In the genomic region with DNA sequence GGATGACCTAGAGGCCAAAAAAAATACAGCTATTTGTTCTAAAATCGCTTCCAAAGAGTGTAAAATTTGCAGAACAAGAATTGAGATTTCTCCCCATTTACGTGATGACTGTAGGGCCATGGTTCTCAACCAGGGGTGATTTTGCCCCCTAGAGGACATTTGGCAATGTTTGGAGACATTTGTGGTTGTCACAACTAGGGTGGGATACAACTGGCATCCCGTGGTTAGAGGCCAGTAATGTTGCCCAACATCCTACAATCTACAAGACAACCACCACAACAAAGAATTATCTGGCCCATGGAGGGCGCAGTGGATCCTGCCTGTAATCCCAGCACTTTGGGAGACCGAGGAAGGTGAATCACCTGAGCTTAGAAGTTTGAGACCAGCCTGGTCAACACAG, we compare ENCODE assay signal across 12 cellular contexts. TPM values are rescaled to one million over a fixed set of nuclear protein-coding genes. Genes with fewer than 3 reads are reported as not detected.
DNase-seq lines count a peak whose midpoint lies in the region; ATAC-seq, FAIRE-seq and TF ChIP-seq lines count a peak whose summit lies in the region.
"Had no signal": no experiment of that assay in that cellular context is flagged by ENCODE, and none has a peak within 500 bp of the region (broad histone marks: within the 10 kb centered on the region; RNA-seq: fewer than 3 reads in every experiment).

No MANE protein-coding gene starts in this region.

- H3K4me2 ChIP-seq in OCI-LY1 (ENCODE audit: low read length) (no peak overlapping the region), endothelial cell of umbilical vein (ENCODE audit: insufficient read depth, low read length) (no peak overlapping the region)

- no peak overlapping the region for H3K9ac ChIP-seq in OCI-LY1 (ENCODE audit: low read length)
- H3K9ac ChIP-seq in endothelial cell of umbilical vein (replicated peaks; ENCODE audit: extremely low read depth, insufficient read depth, low read length) = no peak overlapping the region

- H3K9me1 ChIP-seq in endothelial cell of umbilical vein (replicated peaks; ENCODE audit: control insufficient read depth, extremely low read depth, insufficient read depth, low read length) = no peaks in the 10 kb centered on the region

- TF ChIP-seq CTCF in BE2C (IDR thresholded peaks at IDR 0.05; ENCODE audit: low read depth, low read length) (peak; percentile 53), OCI-LY1 (IDR thresholded peaks at IDR 0.05; ENCODE audit: low read length) (peak; percentile 80), endothelial cell of umbilical vein (IDR thresholded peaks at IDR 0.05; ENCODE audit: extremely low read depth in 1 of 2, insufficient read depth in 1 of 2, low read depth in 1 of 2, low read length in 2 of 2) (peak; percentile 11 to 23), suprapubic skin (IDR thresholded peaks at IDR 0.05) (no peak)

- H3K9me3 Mint-ChIP-seq in activated CD4-positive, alpha-beta memory T cell treated with anti-CD3 and anti-CD28 coated beads, Interleukin-2, amount 10 ng/mL, durations not matched to agents 7 days and 5 days = no peaks in the 10 kb centered on the region
- H3K9me3 Mint-ChIP-seq: CD14-positive monocyte had no signal

- no peak for DNase-seq in BE2C
- DNase-seq in GM19239 (ENCODE audit: insufficient read length, low spot score) = no peak
- no peak for DNase-seq in endothelial cell of umbilical vein (ENCODE audit: low read depth, low spot score)
- DNase-seq in suprapubic skin (ENCODE audit: low spot score in 2 of 2) = no peak
- DNase-seq in NCI-H1417 (lab: John Stamatoyannopoulos, UW) = no peak
- no peak for DNase-seq in activated CD4-positive, alpha-beta memory T cell treated with anti-CD3 and anti-CD28 coated beads, Interleukin-2, amount 10 ng/mL, durations not matched to agents 7 days and 5 days
- DNase-seq: esophagus squamous epithelium, NCI-H1694 treated with DMSO at 0.1 percent for 48 hours, SHP77 treated with DMSO at 0.1 percent for 48 hours had no signal

- no peaks in the 10 kb centered on the region for H3K36me3 Mint-ChIP-seq in activated CD4-positive, alpha-beta memory T cell treated with anti-CD3 and anti-CD28 coated beads, Interleukin-2, amount 10 ng/mL, durations not matched to agents 7 days and 5 days (ENCODE audit: low read depth)
- H3K36me3 Mint-ChIP-seq: CD14-positive monocyte had no signal

- no peak overlapping the region for H3K4me3 Mint-ChIP-seq in activated CD4-positive, alpha-beta memory T cell treated with anti-CD3 and anti-CD28 coated beads, Interleukin-2, amount 10 ng/mL, durations not matched to agents 7 days and 5 days
- H3K4me3 Mint-ChIP-seq: CD14-positive monocyte had no signal

- POLR2A ChIA-PET in endothelial cell of umbilical vein (lab: Charles Lee) = no interaction called here
- POLR2A ChIA-PET in activated CD4-positive, alpha-beta memory T cell treated with anti-CD3 and anti-CD28 coated beads, Interleukin-2, amount 10 ng/mL, durations not matched to agents 7 days and 5 days (lab: Charles Lee) = interaction anchor here (0.5 to 0.8 kb wide), 2 partner anchors 507 to 605 kb away, joined by 3 read pairs; no protein-coding TSS in a partner anchor

- dilution Hi-C loops in endothelial cell of umbilical vein (cut with MboI; ENCODE audit: extremely low pct_ligation_motif_present, low sequenced_read_pairs) = loop anchor here (25.0 kb wide), 1 partner anchor 236 kb away; no protein-coding TSS in a partner anchor

- peaks cover 4% of the 10 kb centered on the region for H3K27me3 ChIP-seq in BE2C
- H3K27me3 ChIP-seq in OCI-LY1 (ENCODE audit: insufficient read depth, low read length) = no peaks in the 10 kb centered on the region
- no peaks in the 10 kb centered on the region for H3K27me3 ChIP-seq in endothelial cell of umbilical vein (ENCODE audit: control insufficient read depth in 2 of 2, insufficient read depth in 2 of 2, low read length in 2 of 2)
- H3K27me3 ChIP-seq in suprapubic skin = no peaks in the 10 kb centered on the region
- H3K27me3 ChIP-seq: esophagus squamous epithelium had no signal

- H2AFZ ChIP-seq in OCI-LY1 (ENCODE audit: low read length) = no peak overlapping the region
- no peak overlapping the region for H2AFZ ChIP-seq in endothelial cell of umbilical vein (ENCODE audit: low read depth, low read length)

- TF ChIP-seq POLR2A in endothelial cell of umbilical vein (IDR thresholded peaks at IDR 0.05; ENCODE audit: low read depth, low read length) (no peak), suprapubic skin (IDR thresholded peaks at IDR 0.05) (no peak)

- CTCF ChIA-PET in endothelial cell of umbilical vein (lab: Charles Lee) = interaction anchor here (0.6 to 2.1 kb wide), 7 partner anchors 18 to 248 kb away, joined by 3 to 15 read pairs (median 3); no protein-coding TSS in a partner anchor
- CTCF ChIA-PET in activated CD4-positive, alpha-beta memory T cell treated with anti-CD3 and anti-CD28 coated beads, Interleukin-2, amount 10 ng/mL, durations not matched to agents 7 days and 5 days (lab: Charles Lee) = interaction anchor here (0.6 to 2.3 kb wide), 12 partner anchors 9 to 1852 kb away, joined by 3 to 9 read pairs (median 4); no protein-coding TSS in a partner anchor

- H3K27ac ChIP-seq in OCI-LY1 (ENCODE audit: low read depth, low read length, poor library complexity, severe bottlenecking) = peak overlapping the region; percentile 60
- no peak overlapping the region for H3K27ac ChIP-seq in endothelial cell of umbilical vein (ENCODE audit: insufficient read depth, low read depth, low read length)
- H3K27ac ChIP-seq in suprapubic skin = no peak overlapping the region
- H3K27ac ChIP-seq: esophagus squamous epithelium had no signal

- WGBS in suprapubic skin = 77% methylated on average over 5 of the region's 5 CpGs

- TF ChIP-seq EP300 in suprapubic skin (IDR thresholded peaks at IDR 0.05) = no peak

- H3F3A ChIP-seq in OCI-LY1 (ENCODE audit: insufficient read depth, low read length) = peaks cover 6% of the 10 kb centered on the region; the same call in 1 of the 2 replicates

- H3K36me3 ChIP-seq in BE2C (no peaks in the 10 kb centered on the region), OCI-LY1 (ENCODE audit: insufficient read depth, low read length) (no peaks in the 10 kb centered on the region), endothelial cell of umbilical vein (ENCODE audit: control insufficient read depth in 2 of 2, extremely low read depth in 1 of 2, insufficient read depth in 2 of 2, low read length in 2 of 2) (no peaks in the 10 kb centered on the region), suprapubic skin (peaks cover 63% of the 10 kb centered on the region)

- H3K79me2 ChIP-seq in OCI-LY1 (ENCODE audit: insufficient read depth, low read length) (no peaks in the 10 kb centered on the region), endothelial cell of umbilical vein (ENCODE audit: control insufficient read depth, insufficient read depth, low read length) (no peaks in the 10 kb centered on the region)

- H3K4me3 ChIP-seq in BE2C (ENCODE audit: low read depth, low read length) (no peak overlapping the region), OCI-LY1 (ENCODE audit: low read depth, low read length, poor library complexity, severe bottlenecking) (no peak overlapping the region), endothelial cell of umbilical vein (replicated peaks in 1 of 3; ENCODE audit: insufficient read depth in 1 of 3, low read depth in 1 of 3, low read length in 3 of 3) (no peak overlapping the region), suprapubic skin (no peak overlapping the region)
- H3K4me3 ChIP-seq: esophagus squamous epithelium had no signal

- H3K4me1 ChIP-seq in BE2C (peaks cover 15% of the 10 kb centered on the region), OCI-LY1 (ENCODE audit: insufficient read depth, low read length, severe bottlenecking) (peaks cover 42% of the 10 kb centered on the region), endothelial cell of umbilical vein (ENCODE audit: control insufficient read depth, extremely low read depth, insufficient read depth, low read length) (peaks cover 9% of the 10 kb centered on the region), suprapubic skin (no peaks in the 10 kb centered on the region)

- no peak for ATAC-seq in HG03097 (IDR thresholded peaks at IDR 0.05; ENCODE audit: low FRiP score, unreplicated experiment)

- peaks cover 2% of the 10 kb centered on the region for H3K27me3 Mint-ChIP-seq in activated CD4-positive, alpha-beta memory T cell treated with anti-CD3 and anti-CD28 coated beads, Interleukin-2, amount 10 ng/mL, durations not matched to agents 7 days and 5 days

- FAIRE-seq in GM19239 (lab: Jason Lieb, UNC) = peak; percentile 31
- FAIRE-seq in endothelial cell of umbilical vein (lab: Jason Lieb, UNC) = no peak

- H3K27ac Mint-ChIP-seq in activated CD4-positive, alpha-beta memory T cell treated with anti-CD3 and anti-CD28 coated beads, Interleukin-2, amount 10 ng/mL, durations not matched to agents 7 days and 5 days = no peak overlapping the region
- H3K27ac Mint-ChIP-seq: CD14-positive monocyte had no signal

- no peaks in the 10 kb centered on the region for H3K9me2 ChIP-seq in OCI-LY1 (ENCODE audit: low read depth, low read length)

- H3K9me3 ChIP-seq in BE2C (no peaks in the 10 kb centered on the region), OCI-LY1 (ENCODE audit: low read length) (no peaks in the 10 kb centered on the region), endothelial cell of umbilical vein (replicated peaks; ENCODE audit: control insufficient read depth, insufficient read depth, low read length) (no peaks in the 10 kb centered on the region), suprapubic skin (no peaks in the 10 kb centered on the region)
- H3K9me3 ChIP-seq: esophagus squamous epithelium had no signal

- intact Hi-C loops in endothelial cell of umbilical vein (cut with micrococcal nuclease) = loop anchor here (2.0 kb wide), 1 partner anchor 80 kb away; no protein-coding TSS in a partner anchor

- no TSS peak for BruUV-seq in endothelial cell of umbilical vein (replicated peaks; lab: Mats Ljungman, UMichigan)

- H4K20me1 ChIP-seq in OCI-LY1 (ENCODE audit: insufficient read depth, low read length) = no peaks in the 10 kb centered on the region
- H4K20me1 ChIP-seq in endothelial cell of umbilical vein (replicated peaks; ENCODE audit: control insufficient read depth, extremely low read depth, insufficient read depth, low read length) = no peaks in the 10 kb centered on the region

- peaks cover 15% of the 10 kb centered on the region for H3K4me1 Mint-ChIP-seq in activated CD4-positive, alpha-beta memory T cell treated with anti-CD3 and anti-CD28 coated beads, Interleukin-2, amount 10 ng/mL, durations not matched to agents 7 days and 5 days

RNA-seq across cellular contexts. Expression of a gene that starts 22.8 kb away (rescaled TPM):
- polyA plus RNA-seq in BE2C (2012; ENCODE audit: insufficient read depth, insufficient read length, low read depth) = 93.8 TPM
- total RNA-seq in endothelial cell of umbilical vein (58.4 and 62.6 TPM in 2 replicates), suprapubic skin (10 to 100 TPM; 35.7 to 80.2 (median 41.7) TPM)
- polyA plus RNA-seq in endothelial cell of umbilical vein = 53.4 and 68.0 TPM in 2 replicates
- 47.7 and 57.8 TPM in 2 replicates for polyA plus RNA-seq in endothelial cell of umbilical vein (2011; cell fraction: cytosol; rRNA removed)
- 20.9 and 26.8 TPM in 2 replicates for polyA plus RNA-seq in endothelial cell of umbilical vein (2011; cell fraction: nucleus; rRNA removed)
- 42.5 and 45.7 TPM in 2 replicates for polyA plus RNA-seq in endothelial cell of umbilical vein (2012)
- 22.1 and 25.1 TPM in 2 replicates for polyA minus RNA-seq in endothelial cell of umbilical vein
- polyA minus RNA-seq in endothelial cell of umbilical vein (2011; cell fraction: cytosol; rRNA and poly(A)+ RNA removed) = 47.5 TPM
- polyA minus RNA-seq in endothelial cell of umbilical vein (2011; cell fraction: nucleus; rRNA and poly(A)+ RNA removed) = 6.4 and 7.0 TPM in 2 replicates
- total RNA-seq in activated CD4-positive, alpha-beta memory T cell treated with anti-CD3 and anti-CD28 coated beads, Interleukin-2, amount 10 ng/mL, durations not matched to agents 7 days and 5 days = 10 to 100 TPM; 49.8 to 51.8 TPM

RNA-seq across cellular contexts. Expression of a gene that starts 29.8 kb away (rescaled TPM):
- polyA plus RNA-seq in BE2C (2012; ENCODE audit: insufficient read depth, insufficient read length, low read depth) = 1.4 TPM
- 0.33 and 0.35 TPM in 2 replicates for total RNA-seq in endothelial cell of umbilical vein
- polyA plus RNA-seq in endothelial cell of umbilical vein = 0.29 TPM in 2 replicates
- 0.36 and 0.37 TPM in 2 replicates for polyA plus RNA-seq in endothelial cell of umbilical vein (2011; cell fraction: cytosol; rRNA removed)
- 0.38 and 0.43 TPM in 2 replicates for polyA plus RNA-seq in endothelial cell of umbilical vein (2011; cell fraction: nucleus; rRNA removed)
- polyA plus RNA-seq in endothelial cell of umbilical vein (2012) = 1.0 and 1.5 TPM in 2 replicates
- 1.2 TPM in 1 of 2 replicates, not detected in the other for polyA minus RNA-seq in endothelial cell of umbilical vein
- 0.51 TPM for polyA minus RNA-seq in endothelial cell of umbilical vein (2011; cell fraction: cytosol; rRNA and poly(A)+ RNA removed)
- polyA minus RNA-seq in endothelial cell of umbilical vein (2011; cell fraction: nucleus; rRNA and poly(A)+ RNA removed) = 1.1 TPM in 1 of 2 replicates, not detected in the other
- 100 to 1,000 TPM; 276 to 553 (median 491) TPM for total RNA-seq in suprapubic skin
- under 1 TPM; 0.28 to 0.38 TPM for total RNA-seq in activated CD4-positive, alpha-beta memory T cell treated with anti-CD3 and anti-CD28 coated beads, Interleukin-2, amount 10 ng/mL, durations not matched to agents 7 days and 5 days

Comparison
In these comparisons a context has a peak if more than half of its experiments do, and no peak if none do; other contexts are left out.
1. CTCF ChIP-seq: peak in BE2C (single experiment), OCI-LY1 (single experiment) and endothelial cell of umbilical vein (2 of 2); none in suprapubic skin (0 of 2).
2. RNA of a gene that starts 29.8 kb away (total RNA-seq): 276 to 553 TPM in suprapubic skin; 0.28 to 0.38 TPM in activated CD4-positive, alpha-beta memory T cell treated with anti-CD3 and anti-CD28 coated beads, Interleukin-2, amount 10 ng/mL, durations not matched to agents 7 days and 5 days and 0.33 to 0.35 TPM in endothelial cell of umbilical vein; every median in the first group is over 100 times any median in the second.